In the genomic region with DNA sequence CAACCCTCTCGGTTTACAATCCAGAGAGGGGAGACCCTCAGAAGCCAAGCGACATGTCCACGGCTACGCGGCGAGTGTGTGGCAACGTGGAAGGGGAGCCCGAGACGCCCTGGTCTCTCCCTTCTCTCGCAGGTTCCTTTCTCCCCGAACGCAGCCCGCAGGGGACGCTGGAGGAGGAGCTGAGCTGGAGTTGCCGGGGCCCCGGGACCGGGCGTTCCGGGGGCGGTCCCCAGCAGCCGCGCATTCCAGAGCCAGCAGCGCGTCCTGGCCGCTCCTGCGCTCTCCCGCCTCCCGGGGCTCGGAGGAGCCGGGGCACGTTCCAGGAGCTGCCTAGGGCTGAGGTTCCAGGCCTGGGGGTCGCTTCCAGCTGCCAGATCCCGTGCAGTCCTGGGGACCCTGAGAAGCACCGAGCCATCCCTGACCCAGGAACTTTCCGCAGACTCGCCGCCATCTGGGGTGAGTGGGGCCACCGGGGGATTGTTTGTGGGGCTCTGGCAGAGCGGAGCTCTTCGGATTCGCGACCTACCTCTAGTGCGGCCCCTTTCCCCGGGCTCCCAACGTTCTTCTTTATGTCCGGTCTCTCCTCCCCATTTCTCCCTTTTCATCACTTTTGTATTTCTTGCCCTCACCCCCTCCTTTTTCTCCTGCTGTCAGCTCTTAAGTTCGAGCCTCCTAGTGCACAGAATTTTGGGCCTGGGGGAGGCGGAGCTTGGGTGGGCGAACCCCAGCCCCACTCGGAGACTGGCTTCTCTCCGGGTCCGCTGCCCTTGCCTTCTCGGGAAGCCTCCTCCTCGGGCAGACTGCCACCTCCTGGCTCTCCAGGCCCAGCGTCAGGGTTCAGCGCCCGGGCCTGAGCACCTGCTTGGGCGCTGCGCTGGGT, we compare ENCODE assay signal across 1 cellular context.
TF ChIP-seq lines count a peak whose summit lies in the region.

Gene SMIM3 (plus strand): TSS at position 241 of the 880 bp plus-strand sequence. CDS start 16,684 bp downstream, outside the sequence.

TF ChIP-seq in K562, 482 proteins besides CTCF, POLR2A, EP300 and RAD21 (continued from another document and continues in another):
- no peak for TF ChIP-seq ZNF740 (CRISPR knock-in tag; IDR thresholded peaks at IDR 0.05)
- no peak for TF ChIP-seq ZNF740 (tag; IDR thresholded peaks at IDR 0.05)
- no peak for TF ChIP-seq KDM4B (IDR thresholded peaks at IDR 0.05; ENCODE audit: borderline replicate concordance in 2 of 2, low read depth in 1 of 2)
- TF ChIP-seq SUPT5H (IDR thresholded peaks at IDR 0.05) = peak; percentile 47; the same call in 1 of the 2 replicates
- no peak for TF ChIP-seq SMAD2 (IDR thresholded peaks at IDR 0.05; ENCODE audit: low read depth, low read length)
- TF ChIP-seq, protein P1, sequence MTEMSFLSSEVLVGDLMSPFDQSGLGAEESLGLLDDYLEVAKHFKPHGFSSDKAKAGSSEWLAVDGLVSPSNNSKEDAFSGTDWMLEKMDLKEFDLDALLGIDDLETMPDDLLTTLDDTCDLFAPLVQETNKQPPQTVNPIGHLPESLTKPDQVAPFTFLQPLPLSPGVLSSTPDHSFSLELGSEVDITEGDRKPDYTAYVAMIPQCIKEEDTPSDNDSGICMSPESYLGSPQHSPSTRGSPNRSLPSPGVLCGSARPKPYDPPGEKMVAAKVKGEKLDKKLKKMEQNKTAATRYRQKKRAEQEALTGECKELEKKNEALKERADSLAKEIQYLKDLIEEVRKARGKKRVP (CRISPR knock-in tag; IDR thresholded peaks at IDR 0.05) = no peak
- TF ChIP-seq SAP30 (IDR thresholded peaks at IDR 0.05; ENCODE audit: borderline replicate concordance, insufficient read depth, low read depth, low read length, poor library complexity, severe bottlenecking) = no peak
- no peak for TF ChIP-seq LARP7 (IDR thresholded peaks at IDR 0.05)
- no peak for TF ChIP-seq FOXA1 (IDR thresholded peaks at IDR 0.05; ENCODE audit: borderline replicate concordance)
- no peak for TF ChIP-seq SNRNP70 (optimal IDR thresholded peaks at IDR 0.05; ENCODE audit: low read depth, low read length)
- TF ChIP-seq E2F6 (IDR thresholded peaks at IDR 0.05; ENCODE audit: borderline replicate concordance in 1 of 2, extremely low read depth in 1 of 2, insufficient read depth in 1 of 2, insufficient read length in 1 of 2, low read depth in 1 of 2, low read length in 1 of 2, poor library complexity in 1 of 2, severe bottlenecking in 1 of 2) = peak; percentile 20 to 89
- no peak for TF ChIP-seq TARDBP (IDR thresholded peaks at IDR 0.05)
- TF ChIP-seq RBM34 (IDR thresholded peaks at IDR 0.05; ENCODE audit: borderline replicate concordance, insufficient read depth, low read length) = no peak
- TF ChIP-seq, protein P2, sequence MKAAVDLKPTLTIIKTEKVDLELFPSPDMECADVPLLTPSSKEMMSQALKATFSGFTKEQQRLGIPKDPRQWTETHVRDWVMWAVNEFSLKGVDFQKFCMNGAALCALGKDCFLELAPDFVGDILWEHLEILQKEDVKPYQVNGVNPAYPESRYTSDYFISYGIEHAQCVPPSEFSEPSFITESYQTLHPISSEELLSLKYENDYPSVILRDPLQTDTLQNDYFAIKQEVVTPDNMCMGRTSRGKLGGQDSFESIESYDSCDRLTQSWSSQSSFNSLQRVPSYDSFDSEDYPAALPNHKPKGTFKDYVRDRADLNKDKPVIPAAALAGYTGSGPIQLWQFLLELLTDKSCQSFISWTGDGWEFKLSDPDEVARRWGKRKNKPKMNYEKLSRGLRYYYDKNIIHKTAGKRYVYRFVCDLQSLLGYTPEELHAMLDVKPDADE (conservative IDR thresholded peaks at IDR 0.05; ENCODE audit: control insufficient read depth, low read depth, low read length) = no peak; the same call in 1 of the 2 replicates
- TF ChIP-seq, protein P3, sequence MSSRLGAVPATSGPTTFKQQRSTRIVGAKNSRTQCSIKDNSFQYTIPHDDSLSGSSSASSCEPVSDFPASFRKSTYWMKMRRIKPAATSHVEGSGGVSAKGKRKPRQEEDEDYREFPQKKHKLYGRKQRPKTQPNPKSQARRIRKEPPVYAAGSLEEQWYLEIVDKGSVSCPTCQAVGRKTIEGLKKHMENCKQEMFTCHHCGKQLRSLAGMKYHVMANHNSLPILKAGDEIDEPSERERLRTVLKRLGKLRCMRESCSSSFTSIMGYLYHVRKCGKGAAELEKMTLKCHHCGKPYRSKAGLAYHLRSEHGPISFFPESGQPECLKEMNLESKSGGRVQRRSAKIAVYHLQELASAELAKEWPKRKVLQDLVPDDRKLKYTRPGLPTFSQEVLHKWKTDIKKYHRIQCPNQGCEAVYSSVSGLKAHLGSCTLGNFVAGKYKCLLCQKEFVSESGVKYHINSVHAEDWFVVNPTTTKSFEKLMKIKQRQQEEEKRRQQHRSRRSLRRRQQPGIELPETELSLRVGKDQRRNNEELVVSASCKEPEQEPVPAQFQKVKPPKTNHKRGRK (tag; IDR thresholded peaks at IDR 0.05) = no peak
- no peak for TF ChIP-seq TGIF2 (CRISPR knock-in tag; IDR thresholded peaks at IDR 0.05)
- TF ChIP-seq ARID2 (IDR thresholded peaks at IDR 0.05) = peak; percentile 67
- TF ChIP-seq CHD1 (IDR thresholded peaks at IDR 0.05; ENCODE audit: low read length) = peak; percentile 82
- TF ChIP-seq ZBTB33 (CRISPR knock-in tag; IDR thresholded peaks at IDR 0.05) = no peak
- no peak for TF ChIP-seq MEF2A (IDR thresholded peaks at IDR 0.05; ENCODE audit: control insufficient read depth, low read depth, low read length)
- TF ChIP-seq DPF2 (IDR thresholded peaks at IDR 0.05) = no peak
- TF ChIP-seq JUN (IDR thresholded peaks at IDR 0.05; ENCODE audit: borderline replicate concordance, low read depth, low read length) = no peak
- TF ChIP-seq JUN (CRISPR knock-in tag; IDR thresholded peaks at IDR 0.05; ENCODE audit: borderline replicate concordance) = no peak
- TF ChIP-seq, protein P4, sequence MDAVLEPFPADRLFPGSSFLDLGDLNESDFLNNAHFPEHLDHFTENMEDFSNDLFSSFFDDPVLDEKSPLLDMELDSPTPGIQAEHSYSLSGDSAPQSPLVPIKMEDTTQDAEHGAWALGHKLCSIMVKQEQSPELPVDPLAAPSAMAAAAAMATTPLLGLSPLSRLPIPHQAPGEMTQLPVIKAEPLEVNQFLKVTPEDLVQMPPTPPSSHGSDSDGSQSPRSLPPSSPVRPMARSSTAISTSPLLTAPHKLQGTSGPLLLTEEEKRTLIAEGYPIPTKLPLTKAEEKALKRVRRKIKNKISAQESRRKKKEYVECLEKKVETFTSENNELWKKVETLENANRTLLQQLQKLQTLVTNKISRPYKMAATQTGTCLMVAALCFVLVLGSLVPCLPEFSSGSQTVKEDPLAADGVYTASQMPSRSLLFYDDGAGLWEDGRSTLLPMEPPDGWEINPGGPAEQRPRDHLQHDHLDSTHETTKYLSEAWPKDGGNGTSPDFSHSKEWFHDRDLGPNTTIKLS (IDR thresholded peaks at IDR 0.05; ENCODE audit: borderline replicate concordance, low read depth) = no peak
- no peak for TF ChIP-seq HNRNPK (IDR thresholded peaks at IDR 0.05; ENCODE audit: low read depth, low read length, poor library complexity, severe bottlenecking)
- peak; percentile 72 for TF ChIP-seq RBBP5 (IDR thresholded peaks at IDR 0.05; ENCODE audit: borderline replicate concordance, insufficient read depth, low read length, poor library complexity, severe bottlenecking)
- TF ChIP-seq ZNF184 (CRISPR knock-in tag; IDR thresholded peaks at IDR 0.05) = no peak
- no peak for TF ChIP-seq ZNF347 (CRISPR knock-in tag; IDR thresholded peaks at IDR 0.05; ENCODE audit: low read depth)
- no peak for TF ChIP-seq LEF1 (IDR thresholded peaks at IDR 0.05)
- no peak for TF ChIP-seq PML (IDR thresholded peaks at IDR 0.05; ENCODE audit: low read length)
- TF ChIP-seq IRF2 (CRISPR knock-in tag; IDR thresholded peaks at IDR 0.05) = no peak
- no peak for TF ChIP-seq KLF10 (CRISPR knock-in tag; IDR thresholded peaks at IDR 0.05)
- peak; percentile 37; the same call in 1 of the 2 replicates for TF ChIP-seq NKRF (IDR thresholded peaks at IDR 0.05; ENCODE audit: borderline replicate concordance)
- no peak for TF ChIP-seq SNIP1 (IDR thresholded peaks at IDR 0.05; ENCODE audit: low read depth)
- TF ChIP-seq, protein P5, sequence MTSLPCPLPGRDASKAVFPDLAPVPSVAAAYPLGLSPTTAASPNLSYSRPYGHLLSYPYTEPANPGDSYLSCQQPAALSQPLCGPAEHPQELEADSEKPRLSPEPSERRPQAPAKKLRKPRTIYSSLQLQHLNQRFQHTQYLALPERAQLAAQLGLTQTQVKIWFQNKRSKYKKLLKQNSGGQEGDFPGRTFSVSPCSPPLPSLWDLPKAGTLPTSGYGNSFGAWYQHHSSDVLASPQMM (CRISPR knock-in tag; IDR thresholded peaks at IDR 0.05) = no peak
- no peak for TF ChIP-seq MITF (IDR thresholded peaks at IDR 0.05)
- TF ChIP-seq NCOA4 (IDR thresholded peaks at IDR 0.05; ENCODE audit: partially characterized antibody) = no peak
- no peak for TF ChIP-seq ZNF41 (CRISPR knock-in tag; conservative IDR thresholded peaks at IDR 0.05)
- TF ChIP-seq JUND (IDR thresholded peaks at IDR 0.05; ENCODE audit: borderline replicate concordance, low read depth, low read length) = 0 out of 2 replicates have a peak, but pooled peaks have one; percentile 15
- no peak; the same call in 2 of the 3 replicates for TF ChIP-seq JUND (tag; IDR thresholded peaks at IDR 0.05; ENCODE audit: borderline replicate concordance, low read depth, low read length)
- no peak for TF ChIP-seq NCOA2 (IDR thresholded peaks at IDR 0.05; ENCODE audit: partially characterized antibody in 2 of 2)
- TF ChIP-seq, protein P6, sequence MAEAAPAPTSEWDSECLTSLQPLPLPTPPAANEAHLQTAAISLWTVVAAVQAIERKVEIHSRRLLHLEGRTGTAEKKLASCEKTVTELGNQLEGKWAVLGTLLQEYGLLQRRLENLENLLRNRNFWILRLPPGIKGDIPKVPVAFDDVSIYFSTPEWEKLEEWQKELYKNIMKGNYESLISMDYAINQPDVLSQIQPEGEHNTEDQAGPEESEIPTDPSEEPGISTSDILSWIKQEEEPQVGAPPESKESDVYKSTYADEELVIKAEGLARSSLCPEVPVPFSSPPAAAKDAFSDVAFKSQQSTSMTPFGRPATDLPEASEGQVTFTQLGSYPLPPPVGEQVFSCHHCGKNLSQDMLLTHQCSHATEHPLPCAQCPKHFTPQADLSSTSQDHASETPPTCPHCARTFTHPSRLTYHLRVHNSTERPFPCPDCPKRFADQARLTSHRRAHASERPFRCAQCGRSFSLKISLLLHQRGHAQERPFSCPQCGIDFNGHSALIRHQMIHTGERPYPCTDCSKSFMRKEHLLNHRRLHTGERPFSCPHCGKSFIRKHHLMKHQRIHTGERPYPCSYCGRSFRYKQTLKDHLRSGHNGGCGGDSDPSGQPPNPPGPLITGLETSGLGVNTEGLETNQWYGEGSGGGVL (CRISPR knock-in tag; IDR thresholded peaks at IDR 0.05) = no peak
- no peak for TF ChIP-seq ESRRB (CRISPR knock-in tag; IDR thresholded peaks at IDR 0.05; ENCODE audit: borderline replicate concordance)
- TF ChIP-seq KLF6 (CRISPR knock-in tag; IDR thresholded peaks at IDR 0.05; ENCODE audit: borderline replicate concordance) = no peak
- peak; percentile 68 for TF ChIP-seq KDM5B (IDR thresholded peaks at IDR 0.05; ENCODE audit: insufficient replicate concordance, low read depth, low read length)
